Comparison of ENCODE assay signal across 20 cellular contexts in genomic region chr11:1483445-1483961, GRCh38. TPM values are rescaled to one million over a fixed set of nuclear protein-coding genes. Genes with fewer than 3 reads are reported as not detected.
DNase-seq lines count a peak whose midpoint lies in the region; ATAC-seq and TF ChIP-seq lines count a peak whose summit lies in the region.
"Had no signal": no experiment of that assay in that cellular context is flagged by ENCODE, and none has a peak within 500 bp of the region (broad histone marks: within the 10 kb centered on the region; RNA-seq: fewer than 3 reads in every experiment).

No MANE protein-coding gene starts in this region.

- peaks cover 4% of the 10 kb centered on the region for H3K4me1 Mint-ChIP-seq in activated T-helper 17 cell treated with anti-CD3 and anti-CD28 coated beads, Interleukin-2, amount 50 U/mL, for 72 hours
- H3K4me1 Mint-ChIP-seq: activated CD4-positive, alpha-beta T cell treated with anti-CD3 and anti-CD28 coated beads, Interleukin-2, amount 10 ng/mL, durations not matched to agents 24 days and 14 days had no signal

- H3K27me3 Mint-ChIP-seq in activated T-helper 17 cell treated with anti-CD3 and anti-CD28 coated beads, Interleukin-2, amount 50 U/mL, for 72 hours: no peaks in the 10 kb centered on the region
- H3K27me3 Mint-ChIP-seq: activated CD4-positive, alpha-beta T cell treated with anti-CD3 and anti-CD28 coated beads, Interleukin-2, amount 10 ng/mL, durations not matched to agents 24 days and 14 days; CD8-positive, alpha-beta memory T cell had no signal

- H3K27me3 ChIP-seq in rectal smooth muscle tissue (ENCODE audit: control insufficient read depth, insufficient read depth, low read length) (no peaks in the 10 kb centered on the region), upper lobe of left lung (no peaks in the 10 kb centered on the region)
- H3K27me3 ChIP-seq: hepatocyte, pancreas had no signal

- no peak for TF ChIP-seq EP300 in upper lobe of left lung (IDR thresholded peaks at IDR 0.05)

- DNase-seq in left cardiac atrium: peak; percentile 18
- no peak for DNase-seq in upper lobe of left lung
- DNase-seq in SHP77 treated with DMSO at 0.1 percent for 48 hours (lab: John Stamatoyannopoulos, UW): no peak
- DNase-seq: activated CD4-positive, alpha-beta T cell treated with anti-CD3 and anti-CD28 coated beads, Interleukin-2, amount 10 ng/mL, durations not matched to agents 24 days and 14 days; activated effector memory CD4-positive, alpha-beta T cell treated with anti-CD3 and anti-CD28 coated beads, Interleukin-2, amount 50 U/mL, for 16 hours; GDM1; mammary epithelial cell; MV-4-11; NCI-H187 treated with DMSO at 0.1 percent for 48 hours; NCI-H2227 treated with DMSO at 0.1 percent for 48 hours; NCI-H774; stimulated activated CD4-positive, alpha-beta T cell treated with anti-CD3 and anti-CD28 coated beads, Interleukin-4, amount 100 ng/mL, for 24 hours had no signal

- no peak for TF ChIP-seq POLR2A in upper lobe of left lung (IDR thresholded peaks at IDR 0.05)

- no peak overlapping the region for H3K4me3 Mint-ChIP-seq in activated T-helper 17 cell treated with anti-CD3 and anti-CD28 coated beads, Interleukin-2, amount 50 U/mL, for 72 hours
- H3K4me3 Mint-ChIP-seq: activated CD4-positive, alpha-beta T cell treated with anti-CD3 and anti-CD28 coated beads, Interleukin-2, amount 10 ng/mL, durations not matched to agents 24 days and 14 days; CD8-positive, alpha-beta memory T cell had no signal

- H3K9me3 Mint-ChIP-seq in activated T-helper 17 cell treated with anti-CD3 and anti-CD28 coated beads, Interleukin-2, amount 50 U/mL, for 72 hours: no peaks in the 10 kb centered on the region
- H3K9me3 Mint-ChIP-seq: activated CD4-positive, alpha-beta T cell treated with anti-CD3 and anti-CD28 coated beads, Interleukin-2, amount 10 ng/mL, durations not matched to agents 24 days and 14 days; CD8-positive, alpha-beta memory T cell had no signal

- H3K9ac ChIP-seq in rectal smooth muscle tissue (ENCODE audit: low read length): no peak overlapping the region
- H3K9ac ChIP-seq: KMS-11 had no signal

- intact Hi-C loops in left cardiac atrium (cut with DNase I): no loop called here

- no peak for ATAC-seq in activated T-helper 17 cell treated with anti-CD3 and anti-CD28 coated beads, Interleukin-2, amount 50 U/mL, for 72 hours (replicated peaks)
- ATAC-seq in left cardiac atrium (no peak), upper lobe of left lung (ENCODE audit: low FRiP score in 2 of 2) (no peak), HG03432 (IDR thresholded peaks at IDR 0.05; ENCODE audit: unreplicated experiment) (no peak), HG03378 (IDR thresholded peaks at IDR 0.05; ENCODE audit: unreplicated experiment) (no peak)
- ATAC-seq: pancreas had no signal

- peaks cover 12% of the 10 kb centered on the region for H3K36me3 Mint-ChIP-seq in activated T-helper 17 cell treated with anti-CD3 and anti-CD28 coated beads, Interleukin-2, amount 50 U/mL, for 72 hours (ENCODE audit: low read depth)

- H3K27ac Mint-ChIP-seq in activated T-helper 17 cell treated with anti-CD3 and anti-CD28 coated beads, Interleukin-2, amount 50 U/mL, for 72 hours: peak overlapping the region; percentile 36
- H3K27ac Mint-ChIP-seq: activated CD4-positive, alpha-beta T cell treated with anti-CD3 and anti-CD28 coated beads, Interleukin-2, amount 10 ng/mL, durations not matched to agents 24 days and 14 days had no signal

- H3K4me3 ChIP-seq in rectal smooth muscle tissue (ENCODE audit: low read length): peak overlapping the region; percentile 69
- H3K4me3 ChIP-seq in upper lobe of left lung: no peak overlapping the region
- H3K4me3 ChIP-seq: hepatocyte, pancreas had no signal

- WGBS in upper lobe of left lung, 2 donors: 53 to 54% methylated on average over 4 to 6 of the region's 6 CpGs

- H3K9me3 ChIP-seq in upper lobe of left lung: no peaks in the 10 kb centered on the region
- H3K9me3 ChIP-seq: pancreas had no signal

- TF ChIP-seq CTCF in upper lobe of left lung (IDR thresholded peaks at IDR 0.05): no peak

- H3K36me3 ChIP-seq in rectal smooth muscle tissue (ENCODE audit: control insufficient read depth, insufficient read depth, low read length): peaks cover 15% of the 10 kb centered on the region
- H3K36me3 ChIP-seq in upper lobe of left lung: peaks cover 8 to 33% (median 23%) of the 10 kb centered on the region in 4 donors
- H3K36me3 ChIP-seq: pancreas had no signal

- H3K27ac ChIP-seq in rectal smooth muscle tissue (ENCODE audit: low read depth, low read length) (peak overlapping the region; percentile 98), upper lobe of left lung (peak overlapping the region; percentile 48 to 69 (median 60))
- H3K27ac ChIP-seq: hepatocyte, KMS-11, pancreas had no signal

- H3K4me1 ChIP-seq in rectal smooth muscle tissue (ENCODE audit: control insufficient read depth, insufficient read depth, low read length): peaks cover 69% of the 10 kb centered on the region
- H3K4me1 ChIP-seq in upper lobe of left lung: peaks cover 66 to 71% (median 67%) of the 10 kb centered on the region in 4 donors

RNA-seq across cellular contexts. Expression of gene MOB2, which starts 3.1 kb away (rescaled TPM):
- 10 to 100 TPM; 24.5 to 26.7 TPM for total RNA-seq in activated T-helper 17 cell treated with anti-CD3 and anti-CD28 coated beads, Interleukin-2, amount 50 U/mL, for 72 hours
- total RNA-seq in left cardiac atrium (10 to 100 TPM; 36.6 to 44.0 TPM), upper lobe of left lung (10 to 100 TPM; 34.7 to 72.3 (median 49.5) TPM)
